18 cellular contexts compared by ENCODE assay signal in the genomic region with DNA sequence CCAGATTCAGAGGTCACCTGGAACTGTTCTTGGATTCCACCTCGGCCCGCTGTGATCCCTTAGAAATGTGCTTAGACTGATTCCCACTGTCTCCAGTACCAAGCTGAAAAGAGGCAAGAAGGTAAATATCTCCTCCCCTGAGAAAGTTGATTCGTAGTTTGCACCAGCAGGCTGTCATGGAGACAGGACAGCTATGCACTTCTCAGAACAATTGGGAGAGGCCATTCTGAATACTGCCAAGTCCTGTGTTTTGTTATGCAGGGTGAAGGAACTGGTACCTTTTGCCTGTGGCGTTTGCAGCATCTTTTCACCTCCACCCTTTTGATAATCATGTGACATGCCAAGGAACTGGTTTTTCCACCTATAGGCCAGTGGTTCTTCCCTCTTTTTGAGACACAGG. TPM values are rescaled to one million over a fixed set of nuclear protein-coding genes. Genes with fewer than 3 reads are reported as not detected.
DNase-seq lines count a peak whose midpoint lies in the region; ATAC-seq, FAIRE-seq and TF ChIP-seq lines count a peak whose summit lies in the region.
"Had no signal": no experiment of that assay in that cellular context is flagged by ENCODE, and none has a peak within 500 bp of the region (broad histone marks: within the 10 kb centered on the region; RNA-seq: fewer than 3 reads in every experiment).

No MANE protein-coding gene starts in this region.

- 92 to 93% methylated on average over 4 of the region's 4 CpGs for WGBS in testis, 2 donors

- intact Hi-C loops in testis (cut with DNase I; ENCODE audit: low total_unique reads): no loop called here

- no peak overlapping the region for H3K4me3 ChIP-seq in bronchial epithelial cell (ENCODE audit: low read depth, low read length)
- no peak overlapping the region for H3K4me3 ChIP-seq in testis
- H3K4me3 ChIP-seq: heart right ventricle, mucosa of descending colon, tibial nerve had no signal

- H3K36me3 ChIP-seq in bronchial epithelial cell (ENCODE audit: control insufficient read depth, insufficient read depth, low read length): no peaks in the 10 kb centered on the region
- H3K36me3 ChIP-seq in testis (ENCODE audit: low read depth, missing control alignments): no peaks in the 10 kb centered on the region
- H3K36me3 ChIP-seq: heart right ventricle, tibial nerve had no signal

- peaks cover 7% of the 10 kb centered on the region for H3K9me3 Mint-ChIP-seq in activated T-cell treated with anti-CD3 and anti-CD28 coated beads, Interleukin-2, amount 50 U/mL, for 4 hours

- H3K36me3 Mint-ChIP-seq in activated T-cell treated with anti-CD3 and anti-CD28 coated beads, Interleukin-2, amount 50 U/mL, for 4 hours (ENCODE audit: insufficient read depth): no peaks in the 10 kb centered on the region

- no peak for TF ChIP-seq POLR2A in testis (IDR thresholded peaks at IDR 0.05)

- no peak for ATAC-seq in activated T-cell treated with anti-CD3 and anti-CD28 coated beads, Interleukin-2, amount 50 U/mL, for 4 hours
- ATAC-seq: activated T-helper 17 cell treated with anti-CD3 and anti-CD28 coated beads, Interleukin-2, amount 50 U/mL, for 72 hours; heart right ventricle; mucosa of descending colon had no signal

- TF ChIP-seq RAD21 in Ishikawa (IDR thresholded peaks at IDR 0.05; ENCODE audit: low read depth): no peak

- peak overlapping the region; percentile 29 to 46 for H3K27ac ChIP-seq in testis

- DNase-seq in bronchial epithelial cell (ENCODE audit: low read depth): peak; percentile 53
- peak; percentile 64 for DNase-seq in iPS-NIHi7 (ENCODE audit: extremely low spot score)
- no peak for DNase-seq in testis
- DNase-seq in activated T-cell treated with anti-CD3 and anti-CD28 coated beads, Interleukin-2, amount 50 U/mL, for 4 hours: no peak
- DNase-seq in nucleus accumbens (lab: John Stamatoyannopoulos, UW): no peak
- no peak for DNase-seq in stimulated activated CD8-positive, alpha-beta memory T cell treated with anti-CD3 and anti-CD28 coated beads, Interleukin-4, amount 100 ng/mL, for 48 hours
- DNase-seq in T-helper 9 cell: no peak
- DNase-seq: GF-D8; heart right ventricle; mucosa of descending colon; NCI-H1417 treated with DMSO at 0.1 percent for 48 hours; SHP77 treated with DMSO at 0.1 percent for 48 hours; stimulated activated CD4-positive, alpha-beta T cell treated with anti-CD3 and anti-CD28 coated beads, Interleukin-4, amount 100 ng/mL, for 1 hour had no signal

- H3K27me3 Mint-ChIP-seq in activated T-cell treated with anti-CD3 and anti-CD28 coated beads, Interleukin-2, amount 50 U/mL, for 4 hours (ENCODE audit: low read depth): peaks cover 2% of the 10 kb centered on the region
- H3K27me3 Mint-ChIP-seq: activated T-helper 17 cell treated with anti-CD3 and anti-CD28 coated beads, Interleukin-2, amount 50 U/mL, for 72 hours had no signal

- no peak for FAIRE-seq in bronchial epithelial cell (lab: Jason Lieb, UNC)
- FAIRE-seq: GM12891 had no signal

- no peak for TF ChIP-seq CTCF in bronchial epithelial cell (IDR thresholded peaks at IDR 0.05; ENCODE audit: insufficient read depth, low read length, severe bottlenecking)
- no peak for TF ChIP-seq CTCF in testis (IDR thresholded peaks at IDR 0.05)

- no peak overlapping the region for H3K4me3 Mint-ChIP-seq in activated T-cell treated with anti-CD3 and anti-CD28 coated beads, Interleukin-2, amount 50 U/mL, for 4 hours
- H3K4me3 Mint-ChIP-seq: activated T-helper 17 cell treated with anti-CD3 and anti-CD28 coated beads, Interleukin-2, amount 50 U/mL, for 72 hours; B cell had no signal

- no peak for TF ChIP-seq EP300 in Ishikawa (IDR thresholded peaks at IDR 0.05; ENCODE audit: borderline replicate concordance)

- no peaks in the 10 kb centered on the region for H3K4me1 Mint-ChIP-seq in activated T-cell treated with anti-CD3 and anti-CD28 coated beads, Interleukin-2, amount 50 U/mL, for 4 hours (ENCODE audit: low read depth)
- H3K4me1 Mint-ChIP-seq: activated T-helper 17 cell treated with anti-CD3 and anti-CD28 coated beads, Interleukin-2, amount 50 U/mL, for 72 hours; B cell had no signal

- H3K27me3 ChIP-seq in bronchial epithelial cell (ENCODE audit: control insufficient read depth, insufficient read depth, low read length) (no peaks in the 10 kb centered on the region), testis (no peaks in the 10 kb centered on the region)
- H3K27me3 ChIP-seq: heart right ventricle, tibial nerve had no signal

- H3K9me3 ChIP-seq in testis: no peaks in the 10 kb centered on the region
- H3K9me3 ChIP-seq: mucosa of descending colon, tibial nerve had no signal

- H3K4me1 ChIP-seq in testis: peaks cover 24% of the 10 kb centered on the region

TF ChIP-seq in Ishikawa, 13 proteins besides CTCF, POLR2A, EP300 and RAD21:
- TF ChIP-seq, protein P1, sequence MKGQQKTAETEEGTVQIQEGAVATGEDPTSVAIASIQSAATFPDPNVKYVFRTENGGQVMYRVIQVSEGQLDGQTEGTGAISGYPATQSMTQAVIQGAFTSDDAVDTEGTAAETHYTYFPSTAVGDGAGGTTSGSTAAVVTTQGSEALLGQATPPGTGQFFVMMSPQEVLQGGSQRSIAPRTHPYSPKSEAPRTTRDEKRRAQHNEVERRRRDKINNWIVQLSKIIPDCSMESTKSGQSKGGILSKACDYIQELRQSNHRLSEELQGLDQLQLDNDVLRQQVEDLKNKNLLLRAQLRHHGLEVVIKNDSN (IDR thresholded peaks at IDR 0.05): 0 out of 2 replicates have a peak, but pooled peaks have one; percentile 40
- TF ChIP-seq CEBPB (IDR thresholded peaks at IDR 0.05): no peak

RNA-seq across cellular contexts. Expression of a gene that starts 58.2 kb away (rescaled TPM):
- total RNA-seq in bronchial epithelial cell: 19.7 and 20.8 TPM in 2 replicates
- total RNA-seq in testis: 10 to 100 TPM; 22.1 to 27.0 TPM
- 19.4 TPM for polyA plus RNA-seq in testis (ENCODE audit: insufficient read depth, low read depth, low replicate concordance)
- total RNA-seq in activated T-cell treated with anti-CD3 and anti-CD28 coated beads, Interleukin-2, amount 50 U/mL, for 4 hours: 10 to 100 TPM; 21.0 to 23.4 (median 21.5) TPM

RNA-seq across cellular contexts. Expression of a gene that starts 58.9 kb away (rescaled TPM):
- total RNA-seq in bronchial epithelial cell (21.1 and 32.8 TPM in 2 replicates), testis (100 to 1,000 TPM; 220 to 221 TPM)
- polyA plus RNA-seq in testis (ENCODE audit: insufficient read depth, low read depth, low replicate concordance): 83.2 TPM
- 10 to 100 TPM; 42.8 to 54.1 (median 48.3) TPM for total RNA-seq in activated T-cell treated with anti-CD3 and anti-CD28 coated beads, Interleukin-2, amount 50 U/mL, for 4 hours

Comparison
In these comparisons a context has a peak if more than half of its experiments do, and no peak if none do; other contexts are left out.
1. DNase-seq: peak in bronchial epithelial cell (single experiment) and iPS-NIHi7 (single experiment); none in testis (single experiment), activated T-cell treated with anti-CD3 and anti-CD28 coated beads, Interleukin-2, amount 50 U/mL, for 4 hours (single experiment), nucleus accumbens (0 of 56), stimulated activated CD8-positive, alpha-beta memory T cell treated with anti-CD3 and anti-CD28 coated beads, Interleukin-4, amount 100 ng/mL, for 48 hours (single experiment) and T-helper 9 cell (single experiment).